In the genomic region with DNA sequence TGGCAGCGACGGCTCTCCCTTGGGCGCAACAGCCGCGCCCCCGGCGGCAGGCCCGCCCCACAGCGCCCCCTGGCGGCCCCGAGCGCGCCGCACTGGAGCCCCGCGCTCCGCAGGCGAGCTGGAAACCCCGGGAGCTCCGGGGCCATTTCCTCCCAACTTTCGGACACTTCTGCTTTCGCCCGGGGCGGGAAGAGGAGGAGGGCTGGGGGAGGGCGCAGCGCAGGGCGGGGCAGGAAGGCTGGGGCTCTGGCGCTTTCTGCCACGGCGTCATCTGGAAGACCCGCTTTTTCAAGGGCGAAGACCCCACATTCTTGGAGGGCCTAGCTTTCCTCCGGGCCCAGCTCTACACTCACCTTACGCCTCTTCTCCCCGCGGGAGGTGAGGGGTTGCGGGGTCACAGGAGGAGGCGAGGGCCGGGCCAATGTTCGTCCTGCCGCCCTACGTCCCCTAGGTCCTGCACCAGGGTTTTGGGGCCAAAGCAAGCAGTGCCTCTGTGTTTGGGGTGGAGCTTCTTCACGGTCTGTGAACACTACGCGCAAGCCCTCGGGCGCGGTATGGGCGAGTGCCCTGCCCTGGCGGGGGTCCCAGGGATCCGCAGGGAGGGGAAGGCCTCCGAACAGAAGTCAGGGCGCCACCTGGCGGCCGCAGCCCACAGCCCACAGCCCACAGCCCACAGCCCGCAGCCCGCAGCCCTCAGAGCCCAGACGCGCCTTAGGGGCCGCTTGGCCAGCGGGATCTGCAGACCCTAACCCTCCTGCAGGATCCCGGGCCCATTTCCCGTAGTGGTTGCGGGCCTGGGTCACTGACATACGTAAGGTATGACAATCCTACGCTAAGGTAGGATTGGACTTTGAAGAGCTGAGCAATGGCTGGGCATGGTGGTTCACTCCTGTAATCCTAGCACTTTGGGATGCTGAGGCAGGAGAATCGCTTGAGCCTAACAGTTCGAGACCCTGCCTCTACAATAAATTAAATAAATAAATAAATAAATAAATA, we compare ENCODE assay signal across 8 cellular contexts. TPM values are rescaled to one million over a fixed set of nuclear protein-coding genes. Genes with fewer than 3 reads are reported as not detected.
DNase-seq lines count a peak whose midpoint lies in the region; ATAC-seq and TF ChIP-seq lines count a peak whose summit lies in the region.

No MANE protein-coding gene starts in this region.

- peak overlapping the region; percentile 75 for H3K27ac Mint-ChIP-seq in activated B cell treated with CpG ODN at 0.5 μM for 24 hours

- H3K4me1 Mint-ChIP-seq in activated B cell treated with CpG ODN at 0.5 μM for 24 hours, result peaks cover 5% of the 10 kb centered on the region

- peak overlapping the region; percentile 95 for H3K27ac ChIP-seq in AG04450 (ENCODE audit: low read depth, low read length)

- no peaks in the 10 kb centered on the region for H3K27me3 ChIP-seq in AG04450 (ENCODE audit: control insufficient read depth, insufficient read depth, low read length)

- H3K27me3 Mint-ChIP-seq in activated B cell treated with CpG ODN at 0.5 μM for 24 hours, result peaks cover 6% of the 10 kb centered on the region

- DNase-seq in AG04450 (ENCODE audit: low read depth, low spot score) (peak; percentile 75), NCI-H2196 treated with DMSO at 0.1 percent for 48 hours (lab: John Stamatoyannopoulos, UW; ENCODE audit: unreplicated experiment) (peak; percentile 86), activated B cell treated with CpG ODN at 0.5 μM for 24 hours (peak; percentile 84), cardiac fibroblast (ENCODE audit: low read depth in 2 of 2) (peak; percentile 90 to 96), iris pigment epithelial cell (ENCODE audit: low read depth) (peak; percentile 87)
- peak; percentile 62 to 78 for DNase-seq in stimulated activated CD4-positive, alpha-beta T cell treated with anti-CD3 and anti-CD28 coated beads, Interleukin-12 subunit alpha, Interleukin-12 subunit beta, amount 100 ng/mL, for 24 hours (ENCODE audit: low read depth in 2 of 2)

- no peaks in the 10 kb centered on the region; the same call in 1 of the 2 replicates for H3K9me3 ChIP-seq in AG04450 (ENCODE audit: control insufficient read depth, insufficient read depth, low read length)

- POLR2A ChIA-PET in AG04450 (lab: Yijun Ruan, JAX), result interaction anchor here (0.6 to 1.4 kb wide), 13 partner anchors 17 to 691 kb away, joined by 3 to 15 read pairs (median 5); a partner anchor contains a TSS
- POLR2A ChIA-PET in activated B cell treated with CpG ODN at 0.5 μM for 24 hours (lab: Charles Lee), result interaction anchor here (0.6 to 2.1 kb wide), 8 partner anchors 13 to 321 kb away, joined by 3 to 27 read pairs (median 6); a partner anchor contains a TSS

- no peaks in the 10 kb centered on the region for H3K9me3 Mint-ChIP-seq in activated B cell treated with CpG ODN at 0.5 μM for 24 hours

- TF ChIP-seq CTCF in AG04450 (IDR thresholded peaks at IDR 0.05; ENCODE audit: low read depth, low read length) (peak; percentile 76), activated B cell treated with CpG ODN at 0.5 μM for 24 hours (IDR thresholded peaks at IDR 0.05) (peak; percentile 78), cardiac fibroblast (IDR thresholded peaks at IDR 0.05; ENCODE audit: low read depth, low read length) (peak; percentile 63)

- H3K4me3 ChIP-seq in AG04450 (ENCODE audit: low read depth, low read length) (peak overlapping the region; percentile 90), cardiac fibroblast (replicated peaks in 1 of 2; ENCODE audit: low read depth in 2 of 2, low read length in 2 of 2) (peak overlapping the region; percentile 76 to 80)

- CTCF ChIA-PET in AG04450 (lab: Charles Lee), result interaction anchor here (0.6 to 17.1 kb wide), 155 partner anchors 8 to 1810 kb away, joined by 3 to 794 read pairs (median 5); a partner anchor contains a TSS
- CTCF ChIA-PET in activated B cell treated with CpG ODN at 0.5 μM for 24 hours (lab: Charles Lee), result interaction anchor here (0.6 to 9.5 kb wide), 58 partner anchors 8 to 800 kb away, joined by 3 to 216 read pairs (median 5); a partner anchor contains a TSS

- ATAC-seq in GM18868 (IDR thresholded peaks at IDR 0.05; ENCODE audit: unreplicated experiment) (peak; percentile 84), HG03135 (IDR thresholded peaks at IDR 0.05; ENCODE audit: unreplicated experiment) (peak; percentile 78), activated B cell treated with CpG ODN at 0.5 μM for 24 hours (ENCODE audit: low read depth) (peak; percentile 86)

- H3K36me3 Mint-ChIP-seq in activated B cell treated with CpG ODN at 0.5 μM for 24 hours (ENCODE audit: low read depth), result no peaks in the 10 kb centered on the region

- intact Hi-C loops in activated B cell treated with CpG ODN at 0.5 μM for 24 hours (cut with micrococcal nuclease), result loop anchor here (1.0 to 2.0 kb wide), 7 partner anchors 82 to 729 kb away; a partner anchor contains a TSS

- peak overlapping the region; percentile 83 for H3K4me3 Mint-ChIP-seq in activated B cell treated with CpG ODN at 0.5 μM for 24 hours

RNA-seq across cellular contexts. Expression of a gene that starts 31.1 kb away (rescaled TPM):
- polyA plus RNA-seq in AG04450 (2011; rRNA removed), result 0.05 and 0.07 TPM in 2 replicates
- polyA minus RNA-seq in AG04450 (2011; rRNA and poly(A)+ RNA removed), result not detected in 2 replicates
- not detected in 2 replicates for total RNA-seq in activated B cell treated with CpG ODN at 0.5 μM for 24 hours

RNA-seq across cellular contexts. Expression of a gene that starts 31.2 kb away (rescaled TPM):
- 0.04 and 0.05 TPM in 2 replicates for polyA plus RNA-seq in AG04450 (2011; rRNA removed)
- polyA minus RNA-seq in AG04450 (2011; rRNA and poly(A)+ RNA removed), result not detected in 2 replicates
- total RNA-seq in activated B cell treated with CpG ODN at 0.5 μM for 24 hours, result not detected in 2 replicates

Comparison
In these comparisons a context has a peak if more than half of its experiments do, and no peak if none do; other contexts are left out.
1. Peak in every context shown above with its lines: DNase-seq, ATAC-seq, H3K4me3 ChIP-seq and H3K27ac ChIP-seq.